ENCODE assay signal across 1 cellular context in the genomic region with DNA sequence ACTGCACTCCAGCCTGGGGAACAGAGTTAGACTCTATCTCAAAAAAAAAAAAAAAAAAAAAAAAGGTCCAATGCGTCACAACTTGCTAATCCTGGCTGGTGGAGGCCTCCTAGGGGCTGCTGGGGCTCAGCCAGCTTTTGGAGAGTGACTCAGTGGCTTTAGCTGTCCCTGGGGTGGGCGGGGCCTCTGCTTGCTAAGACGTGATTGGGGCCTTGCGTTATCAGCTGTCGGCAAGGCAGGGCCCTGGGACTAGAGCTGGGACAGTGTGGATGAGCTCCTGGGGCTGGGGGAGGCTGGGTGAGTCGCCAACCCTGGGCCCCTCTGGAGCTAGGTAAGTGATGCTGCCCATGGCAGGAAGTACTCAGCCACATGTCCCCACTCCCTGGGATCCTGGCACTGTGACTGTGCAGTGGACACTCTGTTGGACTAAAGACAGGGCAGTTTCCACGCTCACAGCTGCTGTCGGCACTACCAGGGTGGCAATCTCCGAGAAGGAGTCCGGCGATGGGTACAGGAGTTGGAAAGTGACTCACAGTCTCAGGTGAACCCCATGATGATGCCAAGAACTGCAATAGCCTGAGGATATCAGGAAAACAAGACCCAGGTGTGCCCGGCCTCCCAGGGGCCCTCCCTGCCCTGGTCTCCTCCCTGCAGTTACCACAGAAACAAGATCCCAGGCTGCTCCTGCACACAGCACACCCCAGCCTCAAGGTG.
TF ChIP-seq lines count a peak whose summit lies in the region.

No MANE protein-coding gene starts in this region.

TF ChIP-seq in K562, 482 proteins besides CTCF, POLR2A, EP300 and RAD21 (continued from another document):
- TF ChIP-seq, protein P1, sequence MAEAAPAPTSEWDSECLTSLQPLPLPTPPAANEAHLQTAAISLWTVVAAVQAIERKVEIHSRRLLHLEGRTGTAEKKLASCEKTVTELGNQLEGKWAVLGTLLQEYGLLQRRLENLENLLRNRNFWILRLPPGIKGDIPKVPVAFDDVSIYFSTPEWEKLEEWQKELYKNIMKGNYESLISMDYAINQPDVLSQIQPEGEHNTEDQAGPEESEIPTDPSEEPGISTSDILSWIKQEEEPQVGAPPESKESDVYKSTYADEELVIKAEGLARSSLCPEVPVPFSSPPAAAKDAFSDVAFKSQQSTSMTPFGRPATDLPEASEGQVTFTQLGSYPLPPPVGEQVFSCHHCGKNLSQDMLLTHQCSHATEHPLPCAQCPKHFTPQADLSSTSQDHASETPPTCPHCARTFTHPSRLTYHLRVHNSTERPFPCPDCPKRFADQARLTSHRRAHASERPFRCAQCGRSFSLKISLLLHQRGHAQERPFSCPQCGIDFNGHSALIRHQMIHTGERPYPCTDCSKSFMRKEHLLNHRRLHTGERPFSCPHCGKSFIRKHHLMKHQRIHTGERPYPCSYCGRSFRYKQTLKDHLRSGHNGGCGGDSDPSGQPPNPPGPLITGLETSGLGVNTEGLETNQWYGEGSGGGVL (CRISPR knock-in tag; IDR thresholded peaks at IDR 0.05), result no peak
- no peak for TF ChIP-seq HSF4 (CRISPR knock-in tag; IDR thresholded peaks at IDR 0.05; ENCODE audit: borderline replicate concordance)
- TF ChIP-seq LCOR (CRISPR knock-in tag; IDR thresholded peaks at IDR 0.05), result no peak
- no peak for TF ChIP-seq EHMT2 (IDR thresholded peaks at IDR 0.05)
- TF ChIP-seq GABPB2 (CRISPR knock-in tag; conservative IDR thresholded peaks at IDR 0.05), result no peak
- no peak for TF ChIP-seq L3MBTL2 (IDR thresholded peaks at IDR 0.05)
- TF ChIP-seq SMARCE1 (IDR thresholded peaks at IDR 0.05), result peak; percentile 58; the same call in 1 of the 2 replicates
- peak; percentile 69 for TF ChIP-seq ARID1B (IDR thresholded peaks at IDR 0.05)
- peak; percentile 32; the same call in 1 of the 2 replicates for TF ChIP-seq ATF7 (IDR thresholded peaks at IDR 0.05)
- TF ChIP-seq, protein P2, sequence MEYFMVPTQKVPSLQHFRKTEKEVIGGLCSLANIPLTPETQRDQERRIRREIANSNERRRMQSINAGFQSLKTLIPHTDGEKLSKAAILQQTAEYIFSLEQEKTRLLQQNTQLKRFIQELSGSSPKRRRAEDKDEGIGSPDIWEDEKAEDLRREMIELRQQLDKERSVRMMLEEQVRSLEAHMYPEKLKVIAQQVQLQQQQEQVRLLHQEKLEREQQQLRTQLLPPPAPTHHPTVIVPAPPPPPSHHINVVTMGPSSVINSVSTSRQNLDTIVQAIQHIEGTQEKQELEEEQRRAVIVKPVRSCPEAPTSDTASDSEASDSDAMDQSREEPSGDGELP (CRISPR knock-in tag; IDR thresholded peaks at IDR 0.05; ENCODE audit: borderline replicate concordance), result peak; percentile 75
- peak; percentile 55 for TF ChIP-seq SMARCA4 (IDR thresholded peaks at IDR 0.05)
- TF ChIP-seq MXI1 (IDR thresholded peaks at IDR 0.05; ENCODE audit: low read depth, low read length), result no peak
- TF ChIP-seq, protein P3, sequence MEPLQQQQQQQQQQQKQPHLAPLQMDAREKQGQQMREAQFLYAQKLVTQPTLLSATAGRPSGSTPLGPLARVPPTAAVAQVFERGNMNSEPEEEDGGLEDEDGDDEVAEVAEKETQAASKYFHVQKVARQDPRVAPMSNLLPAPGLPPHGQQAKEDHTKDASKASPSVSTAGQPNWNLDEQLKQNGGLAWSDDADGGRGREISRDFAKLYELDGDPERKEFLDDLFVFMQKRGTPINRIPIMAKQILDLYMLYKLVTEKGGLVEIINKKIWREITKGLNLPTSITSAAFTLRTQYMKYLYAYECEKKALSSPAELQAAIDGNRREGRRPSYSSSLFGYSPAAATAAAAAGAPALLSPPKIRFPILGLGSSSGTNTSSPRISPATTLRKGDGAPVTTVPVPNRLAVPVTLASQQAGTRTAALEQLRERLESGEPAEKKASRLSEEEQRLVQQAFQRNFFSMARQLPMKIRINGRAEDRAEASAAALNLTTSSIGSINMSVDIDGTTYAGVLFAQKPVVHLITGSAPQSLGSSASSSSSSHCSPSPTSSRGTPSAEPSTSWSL (CRISPR knock-in tag; IDR thresholded peaks at IDR 0.05; ENCODE audit: borderline replicate concordance), result no peak
- TF ChIP-seq BRCA1 (IDR thresholded peaks at IDR 0.05), result no peak
- TF ChIP-seq BRCA1 (CRISPR knock-in tag; IDR thresholded peaks at IDR 0.05), result no peak
- peak; percentile 63 for TF ChIP-seq CREB1 (IDR thresholded peaks at IDR 0.05)
- TF ChIP-seq CREB1 (CRISPR knock-in tag; IDR thresholded peaks at IDR 0.05), result no peak; the same call in 1 of the 2 replicates
- TF ChIP-seq, protein P4, sequence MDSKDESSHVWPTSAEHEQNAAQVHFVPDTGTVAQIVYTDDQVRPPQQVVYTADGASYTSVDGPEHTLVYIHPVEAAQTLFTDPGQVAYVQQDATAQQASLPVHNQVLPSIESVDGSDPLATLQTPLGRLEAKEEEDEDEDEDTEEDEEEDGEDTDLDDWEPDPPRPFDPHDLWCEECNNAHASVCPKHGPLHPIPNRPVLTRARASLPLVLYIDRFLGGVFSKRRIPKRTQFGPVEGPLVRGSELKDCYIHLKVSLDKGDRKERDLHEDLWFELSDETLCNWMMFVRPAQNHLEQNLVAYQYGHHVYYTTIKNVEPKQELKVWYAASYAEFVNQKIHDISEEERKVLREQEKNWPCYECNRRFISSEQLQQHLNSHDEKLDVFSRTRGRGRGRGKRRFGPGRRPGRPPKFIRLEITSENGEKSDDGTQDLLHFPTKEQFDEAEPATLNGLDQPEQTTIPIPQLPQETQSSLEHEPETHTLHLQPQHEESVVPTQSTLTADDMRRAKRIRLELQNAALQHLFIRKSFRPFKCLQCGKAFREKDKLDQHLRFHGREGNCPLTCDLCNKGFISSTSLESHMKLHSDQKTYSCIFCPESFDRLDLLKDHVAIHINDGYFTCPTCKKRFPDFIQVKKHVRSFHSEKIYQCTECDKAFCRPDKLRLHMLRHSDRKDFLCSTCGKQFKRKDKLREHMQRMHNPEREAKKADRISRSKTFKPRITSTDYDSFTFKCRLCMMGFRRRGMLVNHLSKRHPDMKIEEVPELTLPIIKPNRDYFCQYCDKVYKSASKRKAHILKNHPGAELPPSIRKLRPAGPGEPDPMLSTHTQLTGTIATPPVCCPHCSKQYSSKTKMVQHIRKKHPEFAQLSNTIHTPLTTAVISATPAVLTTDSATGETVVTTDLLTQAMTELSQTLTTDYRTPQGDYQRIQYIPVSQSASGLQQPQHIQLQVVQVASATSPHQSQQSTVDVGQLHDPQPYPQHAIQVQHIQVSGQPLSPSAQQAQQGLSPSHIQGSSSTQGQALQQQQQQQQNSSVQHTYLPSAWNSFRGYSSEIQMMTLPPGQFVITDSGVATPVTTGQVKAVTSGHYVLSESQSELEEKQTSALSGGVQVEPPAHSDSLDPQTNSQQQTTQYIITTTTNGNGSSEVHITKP (IDR thresholded peaks at IDR 0.05; ENCODE audit: partially characterized antibody), result peak; percentile 66
- no peak for TF ChIP-seq ZKSCAN3 (CRISPR knock-in tag; IDR thresholded peaks at IDR 0.05)
- no peak for TF ChIP-seq ZBTB8A (IDR thresholded peaks at IDR 0.05; ENCODE audit: partially characterized antibody)
- TF ChIP-seq SREBF2 (CRISPR knock-in tag; IDR thresholded peaks at IDR 0.05), result no peak
- TF ChIP-seq KDM2B (CRISPR knock-in tag; IDR thresholded peaks at IDR 0.05), result no peak
